In genomic region chr3:113514265-113514769, GRCh38 we compare ENCODE assay signal across 1 cellular context.
TF ChIP-seq lines count a peak whose summit lies in the region.

No MANE protein-coding gene starts in this region.

TF ChIP-seq in H1, 55 proteins besides CTCF, POLR2A, EP300 and RAD21:
- TF ChIP-seq SUZ12 (IDR thresholded peaks at IDR 0.05; ENCODE audit: low read length): no peak
- TF ChIP-seq ASH2L (IDR thresholded peaks at IDR 0.05; ENCODE audit: low read length): no peak
- TF ChIP-seq, protein P1, sequence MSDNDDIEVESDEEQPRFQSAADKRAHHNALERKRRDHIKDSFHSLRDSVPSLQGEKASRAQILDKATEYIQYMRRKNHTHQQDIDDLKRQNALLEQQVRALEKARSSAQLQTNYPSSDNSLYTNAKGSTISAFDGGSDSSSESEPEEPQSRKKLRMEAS (IDR thresholded peaks at IDR 0.05): no peak
- no peak for TF ChIP-seq HDAC6 (IDR thresholded peaks at IDR 0.05; ENCODE audit: low read depth, low read length)
- no peak for TF ChIP-seq TBP (IDR thresholded peaks at IDR 0.05; ENCODE audit: low read depth, low read length)
- TF ChIP-seq CHD1 (IDR thresholded peaks at IDR 0.05; ENCODE audit: low read depth, low read length): no peak
- no peak for TF ChIP-seq JUND (IDR thresholded peaks at IDR 0.05; ENCODE audit: low read length)
- TF ChIP-seq SIRT6 (IDR thresholded peaks at IDR 0.05; ENCODE audit: low read length): no peak
- no peak for TF ChIP-seq CTBP2 (IDR thresholded peaks at IDR 0.05; ENCODE audit: borderline replicate concordance, insufficient read depth, insufficient read length, low read length)
- no peak for TF ChIP-seq TAF7 (optimal IDR thresholded peaks at IDR 0.05; ENCODE audit: borderline replicate concordance, low read depth, low read length)
- TF ChIP-seq, protein P2, sequence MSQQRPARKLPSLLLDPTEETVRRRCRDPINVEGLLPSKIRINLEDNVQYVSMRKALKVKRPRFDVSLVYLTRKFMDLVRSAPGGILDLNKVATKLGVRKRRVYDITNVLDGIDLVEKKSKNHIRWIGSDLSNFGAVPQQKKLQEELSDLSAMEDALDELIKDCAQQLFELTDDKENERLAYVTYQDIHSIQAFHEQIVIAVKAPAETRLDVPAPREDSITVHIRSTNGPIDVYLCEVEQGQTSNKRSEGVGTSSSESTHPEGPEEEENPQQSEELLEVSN (IDR thresholded peaks at IDR 0.05): no peak
- no peak for TF ChIP-seq SAP30 (IDR thresholded peaks at IDR 0.05; ENCODE audit: insufficient read depth, insufficient replicate concordance, low read length)
- no peak for TF ChIP-seq ATF2 (IDR thresholded peaks at IDR 0.05; ENCODE audit: low read length)
